Comparison of ENCODE assay signal across 9 cellular contexts in genomic region chr17:78137392-78138203, GRCh38. TPM values are rescaled to one million over a fixed set of nuclear protein-coding genes. Genes with fewer than 3 reads are reported as not detected.
DNase-seq lines count a peak whose midpoint lies in the region; ATAC-seq and FAIRE-seq lines count a peak whose summit lies in the region.
"Had no signal": no experiment of that assay in that cellular context is flagged by ENCODE, and none has a peak within 500 bp of the region (broad histone marks: within the 10 kb centered on the region; RNA-seq: fewer than 3 reads in every experiment).

No MANE protein-coding gene starts in this region.

- POLR2A ChIA-PET in naive thymus-derived CD8-positive, alpha-beta T cell (lab: Charles Lee): interaction anchor here (0.6 to 30.2 kb wide), 10 partner anchors 9 to 177 kb away, joined by 3 to 1112 read pairs (median 4); partner anchors contain the start of genes TMC6 and TMC8

- H3K4me3 Mint-ChIP-seq in activated naive CD8-positive, alpha-beta T cell treated with anti-CD3 and anti-CD28 coated beads for 36 hours: no peak overlapping the region
- peak overlapping the region in 9 of 10 donors; percentile 22 to 72 (median 60) for H3K4me3 Mint-ChIP-seq in naive thymus-derived CD8-positive, alpha-beta T cell

- H3K27me3 Mint-ChIP-seq in activated naive CD8-positive, alpha-beta T cell treated with anti-CD3 and anti-CD28 coated beads for 36 hours: no peaks in the 10 kb centered on the region
- H3K27me3 Mint-ChIP-seq in naive thymus-derived CD8-positive, alpha-beta T cell: no peaks in the 10 kb centered on the region

- no peak for ATAC-seq in naive thymus-derived CD8-positive, alpha-beta T cell
- no peak for ATAC-seq in HG03025 (IDR thresholded peaks at IDR 0.05; ENCODE audit: low FRiP score, unreplicated experiment)

- H3K4me1 Mint-ChIP-seq in activated naive CD8-positive, alpha-beta T cell treated with anti-CD3 and anti-CD28 coated beads for 36 hours: peaks cover 68% of the 10 kb centered on the region
- H3K4me1 Mint-ChIP-seq in naive thymus-derived CD8-positive, alpha-beta T cell: peaks cover 48 to 94% (median 86%) of the 10 kb centered on the region in 4 donors

- peak overlapping the region; percentile 50 for H3K27ac Mint-ChIP-seq in activated naive CD8-positive, alpha-beta T cell treated with anti-CD3 and anti-CD28 coated beads for 36 hours
- peak overlapping the region; percentile 32 to 90 (median 81) for H3K27ac Mint-ChIP-seq in naive thymus-derived CD8-positive, alpha-beta T cell

- no peak for FAIRE-seq in urothelium cell line (lab: Jason Lieb, UNC)
- FAIRE-seq: endometrium had no signal

- H3K9me3 Mint-ChIP-seq in activated naive CD8-positive, alpha-beta T cell treated with anti-CD3 and anti-CD28 coated beads for 36 hours: no peaks in the 10 kb centered on the region
- H3K9me3 Mint-ChIP-seq in naive thymus-derived CD8-positive, alpha-beta T cell: peaks cover 0 to 2% (median 0%) of the 10 kb centered on the region in 9 donors

- peak; percentile 67 for DNase-seq in ELF-1 (ENCODE audit: low read depth, low spot score)
- peak; percentile 13 to 50 for DNase-seq in NCI-H1930 (lab: John Stamatoyannopoulos, UW)
- peak; percentile 53 for DNase-seq in activated naive CD8-positive, alpha-beta T cell treated with anti-CD3 and anti-CD28 coated beads for 36 hours
- peak in 4 of 10 donors; percentile 48 to 70 (median 52) for DNase-seq in naive thymus-derived CD8-positive, alpha-beta T cell
- DNase-seq in NCI-H524 (lab: John Stamatoyannopoulos, UW): no peak
- DNase-seq in DMS 273 (lab: John Stamatoyannopoulos, UW; ENCODE audit: unreplicated experiment): no peak
- DNase-seq in urothelium cell line (ENCODE audit: low spot score): no peak

- H3K36me3 Mint-ChIP-seq in activated naive CD8-positive, alpha-beta T cell treated with anti-CD3 and anti-CD28 coated beads for 36 hours: peaks cover 62% of the 10 kb centered on the region
- H3K36me3 Mint-ChIP-seq in naive thymus-derived CD8-positive, alpha-beta T cell: peaks cover 9 to 73% (median 27%) of the 10 kb centered on the region in 3 donors

RNA-seq across cellular contexts. Expression of gene TMC8, which starts 7.0 kb away (rescaled TPM):
- 100 to 1,000 TPM; 133 to 136 TPM for total RNA-seq in activated naive CD8-positive, alpha-beta T cell treated with anti-CD3 and anti-CD28 coated beads for 36 hours
- total RNA-seq in naive thymus-derived CD8-positive, alpha-beta T cell: 100 to 1,000 TPM; 367 to 370 TPM
- 100 to 1,000 TPM in 1 of 3 donors, 10 to 100 TPM in 2; 62.5 to 141 (median 72.9) TPM for polyA plus RNA-seq in naive thymus-derived CD8-positive, alpha-beta T cell

RNA-seq across cellular contexts. Expression of gene C17orf99, which starts 8.6 kb away (rescaled TPM):
- total RNA-seq in activated naive CD8-positive, alpha-beta T cell treated with anti-CD3 and anti-CD28 coated beads for 36 hours: not detected
- total RNA-seq in naive thymus-derived CD8-positive, alpha-beta T cell: under 1 TPM in 1 of 2 experiments, not detected in 1; 0.60 TPM
- polyA plus RNA-seq in naive thymus-derived CD8-positive, alpha-beta T cell: not detected

RNA-seq across cellular contexts. Expression of gene TMC6, which starts 9.0 kb away (rescaled TPM):
- 100 to 1,000 TPM; 119 to 125 TPM for total RNA-seq in activated naive CD8-positive, alpha-beta T cell treated with anti-CD3 and anti-CD28 coated beads for 36 hours
- 100 to 1,000 TPM; 809 to 819 TPM for total RNA-seq in naive thymus-derived CD8-positive, alpha-beta T cell
- 100 to 1,000 TPM; 186 to 253 (median 209) TPM for polyA plus RNA-seq in naive thymus-derived CD8-positive, alpha-beta T cell

RNA-seq across cellular contexts. Expression of gene SYNGR2, which starts 30.8 kb away (rescaled TPM):
- total RNA-seq in activated naive CD8-positive, alpha-beta T cell treated with anti-CD3 and anti-CD28 coated beads for 36 hours: 100 to 1,000 TPM; 126 to 127 TPM
- total RNA-seq in naive thymus-derived CD8-positive, alpha-beta T cell: 10 to 100 TPM; 58.1 to 66.6 TPM
- polyA plus RNA-seq in naive thymus-derived CD8-positive, alpha-beta T cell: 100 to 1,000 TPM in 1 of 3 donors, 10 to 100 TPM in 2; 88.4 to 108 (median 92.1) TPM

RNA-seq across cellular contexts. Expression of gene TK1, which starts 49.3 kb away (rescaled TPM):
- 100 to 1,000 TPM; 144 to 150 TPM for total RNA-seq in activated naive CD8-positive, alpha-beta T cell treated with anti-CD3 and anti-CD28 coated beads for 36 hours
- total RNA-seq in naive thymus-derived CD8-positive, alpha-beta T cell: not detected
- 1 to 10 TPM in 1 of 3 donors, under 1 TPM in 1, not detected in 1; 0.18 to 1.1 TPM for polyA plus RNA-seq in naive thymus-derived CD8-positive, alpha-beta T cell

Comparison
In these comparisons a context has a peak if more than half of its experiments do, and no peak if none do; other contexts are left out.
1. DNase-seq: peak in ELF-1 (single experiment), NCI-H1930 (2 of 2) and activated naive CD8-positive, alpha-beta T cell treated with anti-CD3 and anti-CD28 coated beads for 36 hours (single experiment); none in NCI-H524 (0 of 2), DMS 273 (single experiment) and urothelium cell line (single experiment).
2. RNA of gene TMC6, which starts 9.0 kb away (total RNA-seq): 809 to 819 TPM in naive thymus-derived CD8-positive, alpha-beta T cell; 119 to 125 TPM in activated naive CD8-positive, alpha-beta T cell treated with anti-CD3 and anti-CD28 coated beads for 36 hours; every median in the first group is over 4 times any median in the second.